In genomic region chr9:97963232-97963631, GRCh38 we compare ENCODE assay signal across 33 cellular contexts. TPM values are rescaled to one million over a fixed set of nuclear protein-coding genes. Genes with fewer than 3 reads are reported as not detected.
"Had no signal": no experiment of that assay in that cellular context is flagged by ENCODE, and none has a peak within 500 bp of the region (broad histone marks: within the 10 kb centered on the region; RNA-seq: fewer than 3 reads in every experiment).

No MANE protein-coding gene starts in this region.

- H3K36me3 ChIP-seq: adrenal gland, brain microvascular endothelial cell, breast epithelium had no signal

- ATAC-seq: activated CD8-positive, alpha-beta T cell treated with anti-CD3 and anti-CD28 coated beads for 36 hours; activated naive CD4-positive, alpha-beta T cell treated with anti-CD3 and anti-CD28 coated beads, Interleukin-2, amount 50 U/mL, for 72 hours; activated T-cell treated with anti-CD3 and anti-CD28 coated beads, Interleukin-2, amount 50 U/mL, for 4 hours; activated T-cell treated with anti-CD3 and anti-CD28 coated beads, Interleukin-2, amount 50 U/mL, for 72 hours; activated T-helper 17 cell treated with anti-CD3 and anti-CD28 coated beads, Interleukin-2, amount 50 U/mL, for 72 hours; body of pancreas had no signal

- H3K4me3 ChIP-seq: adrenal gland, body of pancreas, breast epithelium had no signal

- DNase-seq: activated B cell treated with CpG ODN at 0.5 μM for 24 hours; activated CD4-positive, alpha-beta memory T cell treated with anti-CD3 and anti-CD28 coated beads for 36 hours; activated CD4-positive, alpha-beta T cell treated with anti-CD3 and anti-CD28 coated beads for 4 hours; activated CD4-positive, alpha-beta T cell treated with anti-CD3 and anti-CD28 coated beads, Interleukin-2, amount 10 ng/mL, durations not matched to agents 24 days and 14 days; activated CD4-positive, alpha-beta T cell treated with anti-CD3 and anti-CD28 coated beads, Interleukin-2, amount 50 U/mL, for 1 hour; activated CD4-positive, alpha-beta T cell treated with anti-CD3 and anti-CD28 coated beads, Interleukin-2, amount 50 U/mL, for 4 hours; activated CD4-positive, CD25-positive, alpha-beta regulatory T cell treated with anti-CD3 and anti-CD28 coated beads, Interleukin-2, amount 50 U/mL, for 72 hours; activated CD8-positive, alpha-beta memory T cell treated with anti-CD3 and anti-CD28 coated beads, Interleukin-2, amount 50 U/mL, for 4 hours; activated CD8-positive, alpha-beta T cell treated with anti-CD3 and anti-CD28 coated beads for 36 hours; activated effector memory CD4-positive, alpha-beta T cell treated with anti-CD3 and anti-CD28 coated beads, Interleukin-2, amount 50 U/mL, for 16 hours; activated gamma-delta T cell treated with Interleukin-2 at 50 U/mL for 16 hours; activated naive CD4-positive, alpha-beta T cell; activated naive CD4-positive, alpha-beta T cell treated with anti-CD3 and anti-CD28 coated beads for 36 hours; activated naive CD4-positive, alpha-beta T cell treated with anti-CD3 and anti-CD28 coated beads, Interleukin-2, amount 50 U/mL, for 16 hours; activated naive CD8-positive, alpha-beta T cell treated with anti-CD3 and anti-CD28 coated beads for 36 hours; activated T-cell treated with anti-CD3 and anti-CD28 coated beads for 4 hours; activated T-cell treated with anti-CD3 and anti-CD28 coated beads, Interleukin-2, amount 50 U/mL, for 1 hour; activated T-cell treated with anti-CD3 and anti-CD28 coated beads, Interleukin-2, amount 50 U/mL, for 4 hours; activated T-cell treated with anti-CD3 and anti-CD28 coated beads, Interleukin-2, amount 50 U/mL, for 72 hours; adrenal gland; amniotic stem cell; aorta; body of pancreas; brain microvascular endothelial cell; central memory CD4-positive, alpha-beta T cell; T-helper 2 cell; T-helper 9 cell had no signal

- H3K27me3 ChIP-seq: adrenal gland, body of pancreas, brain microvascular endothelial cell, breast epithelium had no signal

- H3K27ac ChIP-seq: adrenal gland, body of pancreas, brain microvascular endothelial cell, breast epithelium, VCaP had no signal

- H3K4me1 ChIP-seq: adrenal gland, body of pancreas, breast epithelium had no signal

- FAIRE-seq: astrocyte, TTC549 had no signal

- H3K9me3 ChIP-seq: adrenal gland, body of pancreas, breast epithelium had no signal

RNA-seq across cellular contexts. Expression of gene HEMGN, which starts 25.3 kb away (rescaled TPM):
- total RNA-seq: astrocyte, body of pancreas, breast epithelium had no signal
- polyA plus RNA-seq: adrenal gland, aorta had no signal
